In the genomic region with DNA sequence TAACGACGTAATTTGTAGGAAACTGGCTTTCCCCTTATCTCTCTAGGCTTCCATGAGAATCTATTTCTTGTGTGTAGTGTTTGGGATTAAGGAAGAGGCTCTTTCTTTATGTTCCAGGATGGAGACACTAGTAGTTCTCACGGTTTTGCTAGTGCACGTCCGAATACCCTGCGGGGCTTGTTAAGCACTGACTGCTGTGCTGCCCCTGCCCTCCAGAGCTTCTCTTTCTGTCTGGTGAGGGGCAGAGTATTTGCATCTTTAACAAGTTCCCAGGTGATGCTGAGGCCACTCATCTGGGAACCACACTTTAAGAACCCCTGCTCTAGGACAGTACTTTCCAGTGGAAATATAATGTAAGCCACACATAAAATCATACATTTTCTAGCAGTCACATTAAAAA, we compare ENCODE assay signal across 16 cellular contexts.
A peak's percentile ranks its signal among the peaks of the same experiment; 100 is the strongest.
DNase-seq lines count a peak whose midpoint lies in the region; ATAC-seq and TF ChIP-seq lines count a peak whose summit lies in the region.
"Had no signal": no experiment of that assay in that cellular context is flagged by ENCODE, and none has a peak within 500 bp of the region (broad histone marks: within the 10 kb centered on the region; RNA-seq: fewer than 3 reads in every experiment).

No MANE protein-coding gene starts in this region.

- WGBS in liver, result 90% methylated on average over 6 of the region's 6 CpGs
- WGBS in right lobe of liver (ENCODE audit: insufficient coverage, low coverage, low lambda C conversion rate, missing lambda C conversion rate), result 87% methylated on average over 2 of the region's 6 CpGs

- ATAC-seq in right lobe of liver, result no peak
- ATAC-seq in RWPE2 (ENCODE audit: low read depth), result no peak
- ATAC-seq in HG03097 (IDR thresholded peaks at IDR 0.05; ENCODE audit: low FRiP score, unreplicated experiment), result no peak

- H3K36me3 ChIP-seq in liver (ENCODE audit: control insufficient read depth in 4 of 4, insufficient read depth in 3 of 4, low read depth in 1 of 4, low read length in 3 of 4) (no peaks in the 10 kb centered on the region), right lobe of liver (no peaks in the 10 kb centered on the region), RWPE2 (ENCODE audit: low read depth) (no peaks in the 10 kb centered on the region)
- H3K36me3 ChIP-seq: ovary had no signal

- no peaks in the 10 kb centered on the region for H3K9me3 Mint-ChIP-seq in type B pancreatic cell

- H3K4me1 Mint-ChIP-seq in type B pancreatic cell (ENCODE audit: unreplicated experiment), result peaks cover 49% of the 10 kb centered on the region

- H3K27me3 ChIP-seq in liver (ENCODE audit: control insufficient read depth in 4 of 4, insufficient read depth in 4 of 4, low read length in 3 of 4) (no peaks in the 10 kb centered on the region), right lobe of liver (no peaks in the 10 kb centered on the region), RWPE2 (ENCODE audit: insufficient read depth, poor library complexity, severe bottlenecking) (no peaks in the 10 kb centered on the region)
- H3K27me3 ChIP-seq: ovary, testis had no signal

- H3K27ac ChIP-seq in liver (ENCODE audit: low read depth in 1 of 2, low read length in 2 of 2), result peak overlapping the region; percentile 36 to 53
- H3K27ac ChIP-seq in right lobe of liver, result peak overlapping the region in 1 of 3 donors; percentile 8
- peak overlapping the region; percentile 49 for H3K27ac ChIP-seq in RWPE2 (ENCODE audit: poor library complexity, severe bottlenecking)
- H3K27ac ChIP-seq: HL-60, testis had no signal

- TF ChIP-seq CTCF in liver (IDR thresholded peaks at IDR 0.05; ENCODE audit: low read depth, low read length, missing input control) (no peak), right lobe of liver (IDR thresholded peaks at IDR 0.05) (no peak), RWPE2 (IDR thresholded peaks at IDR 0.05; ENCODE audit: poor library complexity, severe bottlenecking) (no peak), type B pancreatic cell (conservative IDR thresholded peaks at IDR 0.05) (no peak)

- peak overlapping the region; percentile 26 for H3K4me3 Mint-ChIP-seq in type B pancreatic cell

- DNase-seq in right lobe of liver (no peak), RWPE2 (ENCODE audit: low spot score) (no peak), iPS-NIHi11 (ENCODE audit: low spot score) (peak; percentile 42), type B pancreatic cell (ENCODE audit: extremely low spot score, unreplicated experiment) (no peak), posterior cingulate gyrus (no peak)
- DNase-seq in stimulated activated CD4-positive, alpha-beta T cell treated with anti-CD3 and anti-CD28 coated beads, Interleukin-1b, Interleukin-23, amount 100 ng/mL, for 48 hours, result no peak
- DNase-seq: activated CD4-positive, alpha-beta T cell treated with anti-CD3 and anti-CD28 coated beads for 4 hours; AML-193; DMS 273 treated with DMSO at 0.1 percent for 48 hours; NCI-H187 treated with DMSO at 0.1 percent for 48 hours; NCI-H524; testis had no signal

- no peak overlapping the region for H3K4me3 ChIP-seq in liver (ENCODE audit: low read depth in 1 of 3, low read length in 3 of 3)
- H3K4me3 ChIP-seq in right lobe of liver, result no peak overlapping the region
- H3K4me3 ChIP-seq in RWPE2 (ENCODE audit: severe bottlenecking), result no peak overlapping the region
- H3K4me3 ChIP-seq: testis had no signal

- H3K27me3 Mint-ChIP-seq in type B pancreatic cell, result no peaks in the 10 kb centered on the region

- H3K9ac ChIP-seq in liver (ENCODE audit: low read depth in 1 of 2, low read length in 2 of 2), result peak overlapping the region in 1 of 2 donors; percentile 48

- no peak overlapping the region for H3K27ac Mint-ChIP-seq in type B pancreatic cell

- no peak for TF ChIP-seq RAD21 in liver (IDR thresholded peaks at IDR 0.05)

- intact Hi-C loops in right lobe of liver (cut with DNase I) (no loop called here), posterior cingulate gyrus (cut with DNase I) (loop anchor here (5.0 kb wide), 1 partner anchor 74 kb away; no protein-coding TSS in a partner anchor)

- no peaks in the 10 kb centered on the region for H3K9me3 ChIP-seq in liver (ENCODE audit: control insufficient read depth in 4 of 4, low read length in 3 of 4)
- H3K9me3 ChIP-seq in right lobe of liver, result no peaks in the 10 kb centered on the region
- H3K9me3 ChIP-seq in RWPE2 (ENCODE audit: severe bottlenecking), result no peaks in the 10 kb centered on the region
- H3K9me3 ChIP-seq: ovary, testis had no signal

- peaks cover 3 to 30% (median 15%) of the 10 kb centered on the region in 4 donors for H3K4me1 ChIP-seq in liver (ENCODE audit: control insufficient read depth in 4 of 4, insufficient read depth in 4 of 4, low read length in 3 of 4)
- H3K4me1 ChIP-seq in right lobe of liver, result peaks cover 0 to 29% (median 0%) of the 10 kb centered on the region in 4 donors
- H3K4me1 ChIP-seq in RWPE2 (ENCODE audit: insufficient read depth, poor library complexity, severe bottlenecking), result peaks cover 53% of the 10 kb centered on the region

- H3K36me3 Mint-ChIP-seq in type B pancreatic cell, result peaks cover 15% of the 10 kb centered on the region

- no peak for TF ChIP-seq POLR2A in right lobe of liver (IDR thresholded peaks at IDR 0.05)

TF ChIP-seq in liver, 16 proteins besides CTCF, POLR2A, EP300 and RAD21:
- TF ChIP-seq YY1 (IDR thresholded peaks at IDR 0.05), result no peak
- TF ChIP-seq, protein P1, sequence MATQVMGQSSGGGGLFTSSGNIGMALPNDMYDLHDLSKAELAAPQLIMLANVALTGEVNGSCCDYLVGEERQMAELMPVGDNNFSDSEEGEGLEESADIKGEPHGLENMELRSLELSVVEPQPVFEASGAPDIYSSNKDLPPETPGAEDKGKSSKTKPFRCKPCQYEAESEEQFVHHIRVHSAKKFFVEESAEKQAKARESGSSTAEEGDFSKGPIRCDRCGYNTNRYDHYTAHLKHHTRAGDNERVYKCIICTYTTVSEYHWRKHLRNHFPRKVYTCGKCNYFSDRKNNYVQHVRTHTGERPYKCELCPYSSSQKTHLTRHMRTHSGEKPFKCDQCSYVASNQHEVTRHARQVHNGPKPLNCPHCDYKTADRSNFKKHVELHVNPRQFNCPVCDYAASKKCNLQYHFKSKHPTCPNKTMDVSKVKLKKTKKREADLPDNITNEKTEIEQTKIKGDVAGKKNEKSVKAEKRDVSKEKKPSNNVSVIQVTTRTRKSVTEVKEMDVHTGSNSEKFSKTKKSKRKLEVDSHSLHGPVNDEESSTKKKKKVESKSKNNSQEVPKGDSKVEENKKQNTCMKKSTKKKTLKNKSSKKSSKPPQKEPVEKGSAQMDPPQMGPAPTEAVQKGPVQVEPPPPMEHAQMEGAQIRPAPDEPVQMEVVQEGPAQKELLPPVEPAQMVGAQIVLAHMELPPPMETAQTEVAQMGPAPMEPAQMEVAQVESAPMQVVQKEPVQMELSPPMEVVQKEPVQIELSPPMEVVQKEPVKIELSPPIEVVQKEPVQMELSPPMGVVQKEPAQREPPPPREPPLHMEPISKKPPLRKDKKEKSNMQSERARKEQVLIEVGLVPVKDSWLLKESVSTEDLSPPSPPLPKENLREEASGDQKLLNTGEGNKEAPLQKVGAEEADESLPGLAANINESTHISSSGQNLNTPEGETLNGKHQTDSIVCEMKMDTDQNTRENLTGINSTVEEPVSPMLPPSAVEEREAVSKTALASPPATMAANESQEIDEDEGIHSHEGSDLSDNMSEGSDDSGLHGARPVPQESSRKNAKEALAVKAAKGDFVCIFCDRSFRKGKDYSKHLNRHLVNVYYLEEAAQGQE (IDR thresholded peaks at IDR 0.05), result peak; percentile 39
- TF ChIP-seq, protein P2, sequence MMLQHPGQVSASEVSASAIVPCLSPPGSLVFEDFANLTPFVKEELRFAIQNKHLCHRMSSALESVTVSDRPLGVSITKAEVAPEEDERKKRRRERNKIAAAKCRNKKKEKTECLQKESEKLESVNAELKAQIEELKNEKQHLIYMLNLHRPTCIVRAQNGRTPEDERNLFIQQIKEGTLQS (IDR thresholded peaks at IDR 0.05), result no peak
- TF ChIP-seq RXRA (IDR thresholded peaks at IDR 0.05), result no peak
- no peak for TF ChIP-seq HNF4A (conservative IDR thresholded peaks at IDR 0.05)
- no peak for TF ChIP-seq TAF1 (conservative IDR thresholded peaks at IDR 0.05)
- TF ChIP-seq GABPA (IDR thresholded peaks at IDR 0.05 in 1 of 2, conservative IDR thresholded peaks at IDR 0.05 in 1 of 2), result no peak
- no peak for TF ChIP-seq SP1 (IDR thresholded peaks at IDR 0.05)
- no peak for TF ChIP-seq HNF4G (IDR thresholded peaks at IDR 0.05)
